ENCODE assay signal across 14 cellular contexts in genomic region chr15:78715930-78716329, GRCh38.
DNase-seq lines count a peak whose midpoint lies in the region; ATAC-seq and TF ChIP-seq lines count a peak whose summit lies in the region.
"Had no signal": no experiment of that assay in that cellular context is flagged by ENCODE, and none has a peak within 500 bp of the region (broad histone marks: within the 10 kb centered on the region; RNA-seq: fewer than 3 reads in every experiment).

No MANE protein-coding gene starts in this region.

- H3K4me3 ChIP-seq in RWPE2 (ENCODE audit: severe bottlenecking) (no peak overlapping the region), fibroblast of pulmonary artery (replicated peaks; ENCODE audit: low read depth, low read length) (no peak overlapping the region)
- H3K4me3 ChIP-seq: BLaER1, body of pancreas, prostate gland had no signal

- no peaks in the 10 kb centered on the region for H3K27me3 ChIP-seq in RWPE2 (ENCODE audit: insufficient read depth, poor library complexity, severe bottlenecking)
- H3K27me3 ChIP-seq: BLaER1 had no signal

- peak overlapping the region; percentile 82 for H3K27ac ChIP-seq in RWPE2 (ENCODE audit: poor library complexity, severe bottlenecking)
- H3K27ac ChIP-seq: BLaER1, body of pancreas, prostate gland, WERI-Rb-1 had no signal

- H3K9me3 ChIP-seq in RWPE2 (ENCODE audit: severe bottlenecking) = peaks cover 2% of the 10 kb centered on the region
- H3K9me3 ChIP-seq: body of pancreas, prostate gland had no signal

- peaks cover 19% of the 10 kb centered on the region for H3K4me1 ChIP-seq in RWPE2 (ENCODE audit: insufficient read depth, poor library complexity, severe bottlenecking)
- H3K4me1 ChIP-seq: body of pancreas, prostate gland had no signal

- ATAC-seq in RWPE2 (ENCODE audit: low read depth) (peak; percentile 92), HG03039 (IDR thresholded peaks at IDR 0.05; ENCODE audit: unreplicated experiment) (no peak), HG03025 (IDR thresholded peaks at IDR 0.05; ENCODE audit: low FRiP score, unreplicated experiment) (no peak), HG03571 (IDR thresholded peaks at IDR 0.05; ENCODE audit: unreplicated experiment) (no peak)
- ATAC-seq: body of pancreas had no signal

- no peaks in the 10 kb centered on the region for H3K36me3 ChIP-seq in RWPE2 (ENCODE audit: low read depth)
- H3K36me3 ChIP-seq: BLaER1, prostate gland, WERI-Rb-1 had no signal

- TF ChIP-seq CTCF in RWPE2 (IDR thresholded peaks at IDR 0.05; ENCODE audit: poor library complexity, severe bottlenecking) (no peak), fibroblast of pulmonary artery (IDR thresholded peaks at IDR 0.05; ENCODE audit: low read length, missing control alignments) (no peak)

- peak; percentile 12 for DNase-seq in stimulated activated CD4-positive, alpha-beta T cell treated with anti-CD3 and anti-CD28 coated beads, Interleukin-4, amount 100 ng/mL, for 24 hours
- DNase-seq in stimulated activated CD4-positive, alpha-beta T cell treated with anti-CD3 and anti-CD28 coated beads, Interleukin-4, amount 100 ng/mL, for 1 hour = no peak
- peak; percentile 78 for DNase-seq in RWPE2 (ENCODE audit: low spot score)
- peak; percentile 49 for DNase-seq in fibroblast of pulmonary artery (ENCODE audit: low read depth)
- DNase-seq in NCI-H526 treated with DMSO at 0.1 percent for 48 hours (lab: John Stamatoyannopoulos, UW) = no peak
- DNase-seq: body of pancreas, H7, NCI-H1417, WERI-Rb-1 had no signal

Comparison
In these comparisons a context has a peak if more than half of its experiments do, and no peak if none do; other contexts are left out.
1. DNase-seq: peak in stimulated activated CD4-positive, alpha-beta T cell treated with anti-CD3 and anti-CD28 coated beads, Interleukin-4, amount 100 ng/mL, for 24 hours (single experiment), RWPE2 (single experiment) and fibroblast of pulmonary artery (single experiment); none in stimulated activated CD4-positive, alpha-beta T cell treated with anti-CD3 and anti-CD28 coated beads, Interleukin-4, amount 100 ng/mL, for 1 hour (single experiment) and NCI-H526 treated with DMSO at 0.1 percent for 48 hours (single experiment).